ENCODE assay signal across 9 cellular contexts in the genomic region with DNA sequence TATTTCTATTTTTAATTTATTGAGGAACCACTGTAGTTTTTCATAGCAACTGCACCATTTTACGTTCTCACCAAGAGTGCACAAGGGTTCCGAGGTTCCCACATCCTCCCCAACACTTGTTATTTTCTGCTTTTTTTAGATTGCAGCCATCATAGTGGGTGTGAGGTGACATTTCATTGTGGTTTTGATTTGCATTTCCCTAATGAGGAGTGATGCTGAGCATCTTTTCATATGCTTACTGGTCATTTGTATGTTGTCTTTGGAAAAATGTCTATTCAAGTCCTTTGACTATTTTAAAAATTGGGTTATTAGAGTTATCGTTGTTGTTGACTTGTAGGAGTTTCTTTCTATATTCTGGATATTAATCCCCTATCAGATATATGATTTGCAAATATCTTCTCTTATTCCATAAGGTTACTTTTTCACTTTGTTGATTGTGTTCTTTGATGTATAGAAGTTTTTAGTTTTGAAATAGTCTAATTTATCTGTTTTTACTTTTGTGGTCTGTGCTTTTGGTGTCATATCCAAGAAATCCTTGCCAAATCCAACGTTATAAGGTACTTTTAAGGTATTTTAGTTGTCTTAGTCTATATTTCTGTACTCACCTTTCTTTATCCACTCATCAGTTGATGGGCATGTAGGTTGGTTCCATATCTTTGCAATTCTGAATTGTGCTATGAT. TPM values are rescaled to one million over a fixed set of nuclear protein-coding genes. Genes with fewer than 3 reads are reported as not detected.
DNase-seq lines count a peak whose midpoint lies in the region; ATAC-seq and TF ChIP-seq lines count a peak whose summit lies in the region.
"Had no signal": no experiment of that assay in that cellular context is flagged by ENCODE, and none has a peak within 500 bp of the region (broad histone marks: within the 10 kb centered on the region; RNA-seq: fewer than 3 reads in every experiment).

No MANE protein-coding gene starts in this region.

- no peak for TF ChIP-seq POLR2A in stomach (IDR thresholded peaks at IDR 0.05)

- H3K4me1 ChIP-seq in HEK293 (ENCODE audit: control insufficient read depth, insufficient read depth, low read length) (no peaks in the 10 kb centered on the region), stomach (peaks cover 60 to 100% (median 81%) of the 10 kb centered on the region in 4 donors)

- H3K9me3 Mint-ChIP-seq in activated CD8-positive, alpha-beta T cell treated with anti-CD3 and anti-CD28 coated beads for 36 hours: no peaks in the 10 kb centered on the region

- TF ChIP-seq CTCF in HEK293 (tag by site-specific recombination; IDR thresholded peaks at IDR 0.05) (no peak), fibroblast of pulmonary artery (IDR thresholded peaks at IDR 0.05; ENCODE audit: low read length, missing control alignments) (no peak), stomach (IDR thresholded peaks at IDR 0.05) (no peak)
- no peak for TF ChIP-seq CTCF in activated CD8-positive, alpha-beta T cell treated with anti-CD3 and anti-CD28 coated beads for 36 hours (IDR thresholded peaks at IDR 0.05)

- H3K4me1 Mint-ChIP-seq in activated CD8-positive, alpha-beta T cell treated with anti-CD3 and anti-CD28 coated beads for 36 hours (ENCODE audit: low read depth): peaks cover 90% of the 10 kb centered on the region

- POLR2A ChIA-PET in HEK293 (lab: Yijun Ruan, JAX): no interaction called here
- POLR2A ChIA-PET in activated CD8-positive, alpha-beta T cell treated with anti-CD3 and anti-CD28 coated beads for 36 hours (lab: Charles Lee): interaction anchor here (1.4 kb wide), 3 partner anchors 10 to 74 kb away, joined by 5 to 8 read pairs (median 7); partner anchors contain the start of gene NEAT1

- peaks cover 0 to 51% of the 10 kb centered on the region in 2 experiments; a peak in 1 of 3 replicates for H3K36me3 ChIP-seq in HEK293 (ENCODE audit: control insufficient read depth in 2 of 2, insufficient read depth in 1 of 2, low read length in 2 of 2)
- H3K36me3 ChIP-seq in stomach: peaks cover 36 to 53% (median 44%) of the 10 kb centered on the region in 4 donors

- intact Hi-C loops in activated CD8-positive, alpha-beta T cell treated with anti-CD3 and anti-CD28 coated beads for 36 hours (cut with micrococcal nuclease): loop anchor here (2.0 kb wide), 1 partner anchor 15 kb away; no protein-coding TSS in a partner anchor
- intact Hi-C loops in stomach (cut with DNase I; ENCODE audit: low total_unique reads): no loop called here

- ATAC-seq in activated CD8-positive, alpha-beta T cell treated with anti-CD3 and anti-CD28 coated beads for 36 hours: peak; percentile 12
- ATAC-seq in HG03342 (IDR thresholded peaks at IDR 0.05; ENCODE audit: unreplicated experiment): no peak

- peak overlapping the region; percentile 73 for H3K27ac Mint-ChIP-seq in activated CD8-positive, alpha-beta T cell treated with anti-CD3 and anti-CD28 coated beads for 36 hours

- 44 to 61% (median 51%) methylated on average over 4 of the region's 4 CpGs for WGBS in stomach, 5 donors

- H3K4me3 ChIP-seq in HEK293 (ENCODE audit: low read depth, low read length) (no peak overlapping the region), fibroblast of pulmonary artery (replicated peaks; ENCODE audit: low read depth, low read length) (peak overlapping the region; percentile 96), stomach (peak overlapping the region in 2 of 4 donors; percentile 81 to 91)
- H3K4me3 ChIP-seq: cardiac muscle cell had no signal

- H3K27ac ChIP-seq in HEK293 (ENCODE audit: extremely low read depth, low read depth, low read length): no peak overlapping the region
- H3K27ac ChIP-seq in stomach: peak overlapping the region in 4 of 5 donors; percentile 98 to 100 (median 100)
- H3K27ac ChIP-seq: cardiac muscle cell had no signal

- H3K27me3 ChIP-seq in stomach: no peaks in the 10 kb centered on the region
- H3K27me3 ChIP-seq: cardiac muscle cell had no signal

- H3K36me3 Mint-ChIP-seq in activated CD8-positive, alpha-beta T cell treated with anti-CD3 and anti-CD28 coated beads for 36 hours (ENCODE audit: low read depth): peaks cover 67% of the 10 kb centered on the region

- H3K9me3 ChIP-seq in HEK293 (ENCODE audit: control insufficient read depth, insufficient read depth, low read depth, low read length): no peaks in the 10 kb centered on the region
- no peaks in the 10 kb centered on the region for H3K9me3 ChIP-seq in stomach

- H3K27me3 Mint-ChIP-seq in activated CD8-positive, alpha-beta T cell treated with anti-CD3 and anti-CD28 coated beads for 36 hours: no peaks in the 10 kb centered on the region

- CTCF ChIA-PET in HEK293 (lab: Yijun Ruan, JAX): interaction anchor here (1.0 to 1.4 kb wide), 2 partner anchors 37 to 156 kb away, joined by 5 to 7 read pairs; no protein-coding TSS in a partner anchor
- CTCF ChIA-PET in activated CD8-positive, alpha-beta T cell treated with anti-CD3 and anti-CD28 coated beads for 36 hours (lab: Charles Lee): interaction anchor here (1.4 kb wide), 2 partner anchors 15 to 17 kb away, joined by 3 to 7 read pairs; no protein-coding TSS in a partner anchor

- peak overlapping the region; percentile 49 for H3K4me3 Mint-ChIP-seq in activated CD8-positive, alpha-beta T cell treated with anti-CD3 and anti-CD28 coated beads for 36 hours

- peak; percentile 70 for DNase-seq in activated CD8-positive, alpha-beta T cell treated with anti-CD3 and anti-CD28 coated beads for 36 hours
- peak; percentile 68 for DNase-seq in fibroblast of pulmonary artery (ENCODE audit: low read depth)
- no peak for DNase-seq in stomach
- no peak for DNase-seq in GF-D8 (lab: John Stamatoyannopoulos, UW)
- DNase-seq in AG20443 (ENCODE audit: low spot score): no peak
- DNase-seq in NCI-H1694 (lab: John Stamatoyannopoulos, UW): no peak

- TF ChIP-seq EP300 in stomach (IDR thresholded peaks at IDR 0.05): no peak

TF ChIP-seq in HEK293, 187 proteins besides CTCF, POLR2A, EP300 and RAD21:
- no peak for TF ChIP-seq SP2 (tag by site-specific recombination; IDR thresholded peaks at IDR 0.05)
- peak; percentile 91 for TF ChIP-seq ZNF10 (tag by site-specific recombination; IDR thresholded peaks at IDR 0.05)

RNA-seq across cellular contexts. Expression of gene NEAT1, which starts 9.0 kb away (rescaled TPM):
- 100 to 1,000 TPM; 313 to 358 TPM for total RNA-seq in activated CD8-positive, alpha-beta T cell treated with anti-CD3 and anti-CD28 coated beads for 36 hours
- total RNA-seq in stomach: 1,000 to 10,000 TPM in 2 of 5 donors, 100 to 1,000 TPM in 3; 253 to 2,124 (median 789) TPM
- 1,000 to 10,000 TPM in 1 of 3 donors, 100 to 1,000 TPM in 2; 131 to 1,368 (median 157) TPM for polyA plus RNA-seq in stomach

RNA-seq across cellular contexts. Expression of gene FRMD8, which starts 45.2 kb away (rescaled TPM):
- 10 to 100 TPM; 26.8 to 33.3 TPM for total RNA-seq in activated CD8-positive, alpha-beta T cell treated with anti-CD3 and anti-CD28 coated beads for 36 hours
- 100 to 1,000 TPM in 3 of 5 donors, 10 to 100 TPM in 1, 1 to 10 TPM in 1; 9.3 to 340 (median 114) TPM for total RNA-seq in stomach
- polyA plus RNA-seq in stomach: 10 to 100 TPM; 11.8 to 16.3 (median 13.6) TPM

RNA-seq across cellular contexts. Expression of gene SLC25A45, which starts 49.1 kb away (rescaled TPM):
- total RNA-seq in activated CD8-positive, alpha-beta T cell treated with anti-CD3 and anti-CD28 coated beads for 36 hours: 10 to 100 TPM; 12.8 to 14.4 TPM
- total RNA-seq in stomach: 100 to 1,000 TPM in 1 of 5 donors, 1 to 10 TPM in 4; 1.2 to 101 (median 2.4) TPM
- 1 to 10 TPM; 1.9 to 3.8 (median 3.1) TPM for polyA plus RNA-seq in stomach

Comparison
In these comparisons a context has a peak if more than half of its experiments do, and no peak if none do; other contexts are left out.
1. DNase-seq: peak in activated CD8-positive, alpha-beta T cell treated with anti-CD3 and anti-CD28 coated beads for 36 hours (single experiment) and fibroblast of pulmonary artery (single experiment); none in stomach (single experiment), GF-D8 (single experiment), AG20443 (single experiment) and NCI-H1694 (single experiment).